Comparison of ENCODE assay signal across 7 cellular contexts in the genomic region with DNA sequence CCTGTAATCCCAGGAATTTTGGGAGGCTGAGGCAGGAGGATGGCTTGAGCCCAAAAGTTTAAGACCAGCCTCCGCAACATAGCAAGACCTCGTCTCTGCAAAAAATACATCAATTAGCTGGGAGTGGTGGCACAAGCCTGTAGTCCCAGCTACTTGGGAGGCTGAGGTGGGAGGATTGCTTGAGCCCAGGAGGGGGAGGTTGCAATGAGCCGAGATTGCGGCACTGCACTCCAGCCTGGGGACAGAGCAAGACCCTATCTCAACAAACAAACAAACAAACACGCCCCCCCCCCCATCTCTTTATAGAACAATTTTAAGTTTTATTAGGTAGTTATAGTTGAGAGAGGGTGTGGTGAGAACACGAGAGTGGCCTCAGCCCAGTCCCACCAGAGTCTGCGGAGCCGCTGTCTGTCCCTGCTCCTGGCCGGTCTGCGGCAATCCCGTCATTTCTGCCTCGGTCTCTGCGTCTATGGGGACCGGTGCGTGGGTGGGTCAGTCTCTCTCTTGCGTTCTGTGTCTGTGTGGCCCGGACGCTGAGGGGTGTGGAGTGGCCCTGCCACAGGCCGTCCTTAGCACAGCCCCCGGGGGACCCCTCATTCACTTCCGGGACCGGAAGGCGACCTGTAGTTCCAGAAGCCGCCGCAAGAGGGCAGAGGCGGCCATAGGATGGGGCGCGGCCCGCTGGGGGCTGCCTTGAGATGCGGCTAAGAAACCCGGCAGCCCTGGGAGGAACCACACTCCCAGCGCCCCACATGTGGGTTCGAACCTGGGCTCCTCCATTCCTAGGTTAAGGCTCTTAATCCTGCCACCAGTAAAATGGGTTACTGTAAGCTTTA. TPM values are rescaled to one million over a fixed set of nuclear protein-coding genes. Genes with fewer than 3 reads are reported as not detected.
DNase-seq lines count a peak whose midpoint lies in the region; ATAC-seq and TF ChIP-seq lines count a peak whose summit lies in the region.
"Not testable (repeated sequence)": the region's sequence is repeated elsewhere in the genome, so short reads cannot be mapped to it uniquely, and the experiment has no call there.

No MANE protein-coding gene starts in this region.

- H3K4me3 ChIP-seq in RWPE2 (ENCODE audit: severe bottlenecking) = not testable (repeated sequence)

- ATAC-seq in GM18907 (IDR thresholded peaks at IDR 0.05; ENCODE audit: unreplicated experiment) = peak; percentile 93
- peak; percentile 94 for ATAC-seq in GM21423 (IDR thresholded peaks at IDR 0.05; ENCODE audit: unreplicated experiment)
- peak; percentile 99 for ATAC-seq in HG02759 (IDR thresholded peaks at IDR 0.05; ENCODE audit: unreplicated experiment)
- ATAC-seq in HG03108 (IDR thresholded peaks at IDR 0.05; ENCODE audit: unreplicated experiment) = peak; percentile 95
- ATAC-seq in RWPE2 (ENCODE audit: low read depth) = peak; percentile 88
- ATAC-seq in effector memory CD8-positive, alpha-beta T cell (replicated peaks) = peak; percentile 99
- peak; percentile 95 to 96 for ATAC-seq in naive B cell (ENCODE audit: low read depth in 2 of 2)

- H3K36me3 Mint-ChIP-seq in effector memory CD8-positive, alpha-beta T cell (ENCODE audit: insufficient read depth); naive B cell: not testable (repeated sequence)

- not testable (repeated sequence) for DNase-seq in RWPE2 (ENCODE audit: low spot score); effector memory CD8-positive, alpha-beta T cell; naive B cell

- not testable (repeated sequence) for H3K27ac Mint-ChIP-seq in effector memory CD8-positive, alpha-beta T cell; naive B cell

- not testable (repeated sequence) for H3K27me3 ChIP-seq in RWPE2 (ENCODE audit: insufficient read depth, poor library complexity, severe bottlenecking)

- not testable (repeated sequence) for H3K27ac ChIP-seq in RWPE2 (ENCODE audit: poor library complexity, severe bottlenecking)

- not testable (repeated sequence) for H3K9me3 Mint-ChIP-seq in effector memory CD8-positive, alpha-beta T cell; naive B cell

- not testable (repeated sequence) for H3K36me3 ChIP-seq in RWPE2 (ENCODE audit: low read depth)

- H3K9me3 ChIP-seq in RWPE2 (ENCODE audit: severe bottlenecking) = not testable (repeated sequence)

- not testable (repeated sequence) for TF ChIP-seq CTCF in RWPE2 (IDR thresholded peaks at IDR 0.05; ENCODE audit: poor library complexity, severe bottlenecking)

- not testable (repeated sequence) for H3K27me3 Mint-ChIP-seq in effector memory CD8-positive, alpha-beta T cell; naive B cell

- not testable (repeated sequence) for H3K4me3 Mint-ChIP-seq in effector memory CD8-positive, alpha-beta T cell; naive B cell

- H3K4me1 ChIP-seq in RWPE2 (ENCODE audit: insufficient read depth, poor library complexity, severe bottlenecking) = not testable (repeated sequence)

- not testable (repeated sequence) for H3K4me1 Mint-ChIP-seq in effector memory CD8-positive, alpha-beta T cell (ENCODE audit: low read depth in 2 of 2); naive B cell

RNA-seq across cellular contexts. Expression of a gene that starts 53.9 kb away (rescaled TPM):
- 1 to 10 TPM in 5 of 6 donors, not detected in 1; 3.5 to 7.2 (median 4.4) TPM for polyA plus RNA-seq in naive B cell (ENCODE audit: low read depth in 6 of 6)

RNA-seq across cellular contexts. Expression of a gene that starts 55.9 kb away (rescaled TPM):
- 10 to 100 TPM in 5 of 6 donors, 1 to 10 TPM in 1; 9.8 to 35.0 (median 28.9) TPM for polyA plus RNA-seq in naive B cell (ENCODE audit: low read depth in 6 of 6)
